In the genomic region with DNA sequence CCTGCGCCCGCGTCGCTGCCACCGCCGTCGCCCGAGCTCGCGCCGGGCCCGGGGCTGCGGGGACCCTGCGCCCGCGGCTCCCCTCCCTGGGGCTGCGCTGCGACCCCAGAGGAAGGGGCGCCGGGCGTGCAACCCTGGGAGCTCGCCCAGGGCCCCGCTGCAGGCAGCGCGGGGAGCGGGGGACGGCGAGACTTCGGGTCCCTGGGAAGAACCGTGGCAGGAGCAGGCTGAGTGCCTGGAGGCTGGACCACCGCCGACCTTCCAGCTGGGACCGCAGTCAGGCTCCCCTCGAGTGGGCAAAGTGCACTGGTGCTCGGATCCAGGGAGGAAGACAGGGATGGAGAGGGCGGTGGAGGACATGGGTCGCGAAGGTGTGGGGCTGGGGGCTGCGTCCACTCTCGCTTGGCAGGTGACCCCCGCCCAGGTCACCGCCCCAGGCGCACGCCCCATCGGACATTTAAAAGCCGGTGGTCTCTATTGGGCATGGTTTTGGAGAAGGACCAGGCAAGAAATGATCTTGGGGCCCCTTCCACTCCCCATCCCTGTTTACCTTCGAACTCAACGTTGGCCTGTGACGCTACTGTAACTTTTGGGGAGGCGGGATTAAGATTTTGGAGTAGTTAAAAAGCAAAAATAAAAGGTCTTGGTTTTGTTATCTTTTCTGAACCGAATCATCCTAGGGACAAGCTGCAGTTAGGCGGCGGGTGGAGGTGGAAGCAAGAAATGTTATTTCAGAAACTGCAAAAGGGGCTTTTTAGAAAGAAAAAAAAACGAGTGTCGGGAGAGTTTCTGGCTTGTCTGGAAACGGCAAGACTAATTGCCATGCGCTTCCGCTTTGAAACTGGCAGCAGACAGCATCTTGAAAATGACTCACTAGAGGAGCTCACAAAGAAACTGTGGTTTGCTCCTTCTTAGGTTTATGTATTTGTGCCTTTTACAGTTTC, we compare ENCODE assay signal across 1 cellular context.
TF ChIP-seq lines count a peak whose summit lies in the region.

No MANE protein-coding gene starts in this region.

TF ChIP-seq in endothelial cell of umbilical vein, 7 proteins besides CTCF, POLR2A, EP300 and RAD21 (continued from another document):
- no peak for TF ChIP-seq GATA2 (IDR thresholded peaks at IDR 0.05; ENCODE audit: insufficient read depth, insufficient read length, low read depth, low read length)
